In the genomic region with DNA sequence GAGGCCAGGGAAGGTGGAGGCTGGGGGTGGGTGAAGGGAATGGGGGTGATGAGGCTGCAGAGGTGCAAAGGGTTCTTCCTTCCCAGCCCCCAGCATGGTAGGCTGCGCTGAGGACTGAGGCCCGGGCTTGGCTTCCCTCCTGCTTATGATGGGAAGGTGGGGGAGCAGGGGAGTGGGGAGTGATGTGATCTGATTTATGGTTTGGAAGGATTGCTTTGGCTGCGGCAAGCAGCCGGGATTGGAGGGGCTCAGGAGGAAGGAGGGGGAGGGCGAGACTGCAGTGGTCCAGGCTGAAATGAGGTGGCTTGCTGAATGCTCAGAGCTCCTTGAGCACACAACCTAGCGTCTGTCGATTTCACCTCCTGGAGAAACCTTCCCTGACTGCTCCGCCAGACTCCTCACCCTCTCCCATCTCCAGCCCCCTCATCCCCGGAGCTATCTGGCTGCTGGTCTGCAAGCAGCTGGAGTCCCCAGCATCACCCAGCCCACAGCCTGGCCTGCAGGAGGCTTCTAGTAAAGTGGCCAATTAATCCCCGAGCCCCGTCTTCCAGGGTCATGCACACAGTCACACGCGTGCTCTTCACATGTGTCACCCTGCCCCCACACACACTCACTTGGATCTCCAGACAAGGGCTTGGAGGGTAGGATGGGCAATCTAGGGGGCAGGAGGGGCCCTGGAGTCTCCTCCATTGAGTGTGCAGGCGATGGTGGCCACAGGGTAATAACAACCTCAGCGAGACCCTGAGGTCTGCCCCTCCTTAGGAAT, we compare ENCODE assay signal across 10 cellular contexts. TPM values are rescaled to one million over a fixed set of nuclear protein-coding genes. Genes with fewer than 3 reads are reported as not detected.
DNase-seq lines count a peak whose midpoint lies in the region; ATAC-seq and TF ChIP-seq lines count a peak whose summit lies in the region.
"Had no signal": no experiment of that assay in that cellular context is flagged by ENCODE, and none has a peak within 500 bp of the region (broad histone marks: within the 10 kb centered on the region; RNA-seq: fewer than 3 reads in every experiment).

No MANE protein-coding gene starts in this region.

- H3K27me3 ChIP-seq in ACC112 (ENCODE audit: insufficient read depth, low read length) = no peaks in the 10 kb centered on the region

- no peaks in the 10 kb centered on the region for H3K36me3 ChIP-seq in ACC112 (ENCODE audit: insufficient read depth, low read length)
- H3K36me3 ChIP-seq: SJSA1 had no signal

- ATAC-seq in naive thymus-derived CD8-positive, alpha-beta T cell = no peak
- ATAC-seq in HG02938 (IDR thresholded peaks at IDR 0.05; ENCODE audit: unreplicated experiment) = no peak
- ATAC-seq in HG02610 (IDR thresholded peaks at IDR 0.05; ENCODE audit: unreplicated experiment) = no peak
- ATAC-seq in HG02588 (IDR thresholded peaks at IDR 0.05; ENCODE audit: unreplicated experiment) = no peak
- no peak for ATAC-seq in activated T-helper 17 cell treated with anti-CD3 and anti-CD28 coated beads, Interleukin-2, amount 50 U/mL, for 72 hours (replicated peaks)

- H3K27ac ChIP-seq in ACC112 (ENCODE audit: low read depth, low read length) = peak overlapping the region; percentile 29; the same call in 1 of the 2 replicates
- H3K27ac ChIP-seq: SJSA1 had no signal

- no peak overlapping the region for H2AFZ ChIP-seq in ACC112 (ENCODE audit: low read length, unreplicated experiment)

- H3K4me3 Mint-ChIP-seq in HFFc6 = peak overlapping the region; percentile 90
- peak overlapping the region in 7 of 10 donors; percentile 39 to 91 (median 67) for H3K4me3 Mint-ChIP-seq in naive thymus-derived CD8-positive, alpha-beta T cell
- no peak overlapping the region for H3K4me3 Mint-ChIP-seq in activated T-helper 17 cell treated with anti-CD3 and anti-CD28 coated beads, Interleukin-2, amount 50 U/mL, for 72 hours

- H3K79me2 ChIP-seq in ACC112 (ENCODE audit: control insufficient read depth, insufficient read depth, low read length, unreplicated experiment) = peaks cover 15% of the 10 kb centered on the region

- H3K4me1 Mint-ChIP-seq in HFFc6 (ENCODE audit: low read depth) = peaks cover 44% of the 10 kb centered on the region
- peaks cover 29 to 67% (median 53%) of the 10 kb centered on the region in 4 donors for H3K4me1 Mint-ChIP-seq in naive thymus-derived CD8-positive, alpha-beta T cell
- H3K4me1 Mint-ChIP-seq in activated T-helper 17 cell treated with anti-CD3 and anti-CD28 coated beads, Interleukin-2, amount 50 U/mL, for 72 hours = peaks cover 4% of the 10 kb centered on the region

- H3K27me3 Mint-ChIP-seq in HFFc6 (ENCODE audit: insufficient read depth) = peaks cover 1% of the 10 kb centered on the region; the same call in 1 of the 2 replicates
- H3K27me3 Mint-ChIP-seq in naive thymus-derived CD8-positive, alpha-beta T cell = peaks cover 4 to 25% (median 12%) of the 10 kb centered on the region in 5 donors
- peaks cover 50% of the 10 kb centered on the region for H3K27me3 Mint-ChIP-seq in activated T-helper 17 cell treated with anti-CD3 and anti-CD28 coated beads, Interleukin-2, amount 50 U/mL, for 72 hours

- TF ChIP-seq CTCF in HFFc6 (IDR thresholded peaks at IDR 0.05) = no peak

- H3K36me3 Mint-ChIP-seq in HFFc6 (ENCODE audit: low read depth) = peaks cover 6% of the 10 kb centered on the region; the same call in 1 of the 2 replicates
- peaks cover 0 to 6% (median 0%) of the 10 kb centered on the region in 3 donors for H3K36me3 Mint-ChIP-seq in naive thymus-derived CD8-positive, alpha-beta T cell
- H3K36me3 Mint-ChIP-seq in activated T-helper 17 cell treated with anti-CD3 and anti-CD28 coated beads, Interleukin-2, amount 50 U/mL, for 72 hours (ENCODE audit: low read depth) = peaks cover 9% of the 10 kb centered on the region

- H3K27ac Mint-ChIP-seq in HFFc6 = peak overlapping the region; percentile 90
- peak overlapping the region in 2 of 10 donors; percentile 85 to 91 for H3K27ac Mint-ChIP-seq in naive thymus-derived CD8-positive, alpha-beta T cell
- no peak overlapping the region for H3K27ac Mint-ChIP-seq in activated T-helper 17 cell treated with anti-CD3 and anti-CD28 coated beads, Interleukin-2, amount 50 U/mL, for 72 hours

- DNase-seq in HFFc6 (no peak), cerebellar cortex (ENCODE audit: low spot score) (peak; percentile 46)
- DNase-seq in naive thymus-derived CD8-positive, alpha-beta T cell = no peak
- DNase-seq: NCI-H2081 had no signal

- peaks cover 15% of the 10 kb centered on the region for H3K4me1 ChIP-seq in ACC112 (ENCODE audit: control insufficient read depth, insufficient read depth, low read length, unreplicated experiment)

- H3K4me3 ChIP-seq in ACC112 (ENCODE audit: low read depth, low read length) = peak overlapping the region; percentile 74
- H3K4me3 ChIP-seq: SJSA1 had no signal

- POLR2A ChIA-PET in naive thymus-derived CD8-positive, alpha-beta T cell (lab: Charles Lee) = interaction anchor here (1.0 kb wide), 1 partner anchor 365 kb away, joined by 3 read pairs; no protein-coding TSS in a partner anchor

- H3K9me3 Mint-ChIP-seq in HFFc6 = no peaks in the 10 kb centered on the region
- peaks cover 0 to 5% (median 0%) of the 10 kb centered on the region in 9 donors for H3K9me3 Mint-ChIP-seq in naive thymus-derived CD8-positive, alpha-beta T cell
- H3K9me3 Mint-ChIP-seq in activated T-helper 17 cell treated with anti-CD3 and anti-CD28 coated beads, Interleukin-2, amount 50 U/mL, for 72 hours = no peaks in the 10 kb centered on the region

RNA-seq across cellular contexts. Expression of a gene that starts 0.7 kb away (rescaled TPM):
- total RNA-seq in HFFc6 (2021; fragmentation: NEBNext Ultra II Directional; extraction: Animal tissue kit (Norgen Biotek cat#: 25700)) = 100 to 1,000 TPM; 140 to 182 (median 164) TPM
- total RNA-seq in naive thymus-derived CD8-positive, alpha-beta T cell = 10 to 100 TPM; 12.4 to 14.0 TPM
- polyA plus RNA-seq in naive thymus-derived CD8-positive, alpha-beta T cell = 10 to 100 TPM in 2 of 3 donors, 1 to 10 TPM in 1; 9.4 to 15.8 (median 11.1) TPM
- total RNA-seq in activated T-helper 17 cell treated with anti-CD3 and anti-CD28 coated beads, Interleukin-2, amount 50 U/mL, for 72 hours = under 1 TPM; 0.24 to 0.45 TPM

RNA-seq across cellular contexts. Expression of a gene that starts 2.8 kb away (rescaled TPM):
- 10 to 100 TPM in 4 of 6 experiments, 1 to 10 TPM in 2; 5.4 to 16.7 (median 14.7) TPM for total RNA-seq in HFFc6 (2021; fragmentation: NEBNext Ultra II Directional; extraction: Animal tissue kit (Norgen Biotek cat#: 25700))
- total RNA-seq in naive thymus-derived CD8-positive, alpha-beta T cell = under 1 TPM; 0.26 to 0.30 TPM
- polyA plus RNA-seq in naive thymus-derived CD8-positive, alpha-beta T cell = under 1 TPM in 2 of 3 donors, not detected in 1; 0.43 to 0.96 TPM
- not detected for total RNA-seq in activated T-helper 17 cell treated with anti-CD3 and anti-CD28 coated beads, Interleukin-2, amount 50 U/mL, for 72 hours
- total RNA-seq: SJSA1 had no signal

RNA-seq across cellular contexts. Expression of a gene that starts 47.8 kb away (rescaled TPM):
- not detected for total RNA-seq in HFFc6 (2021; fragmentation: NEBNext Ultra II Directional; extraction: Animal tissue kit (Norgen Biotek cat#: 25700))
- not detected for total RNA-seq in naive thymus-derived CD8-positive, alpha-beta T cell
- not detected for polyA plus RNA-seq in naive thymus-derived CD8-positive, alpha-beta T cell
- not detected for total RNA-seq in activated T-helper 17 cell treated with anti-CD3 and anti-CD28 coated beads, Interleukin-2, amount 50 U/mL, for 72 hours
- total RNA-seq: SJSA1 had no signal

Comparison
In these comparisons a context has a peak if more than half of its experiments do, and no peak if none do; other contexts are left out.
1. RNA of a gene that starts 0.7 kb away (total RNA-seq): 140 to 182 TPM in HFFc6; 12.4 to 14.0 TPM in naive thymus-derived CD8-positive, alpha-beta T cell and 0.24 to 0.45 TPM in activated T-helper 17 cell treated with anti-CD3 and anti-CD28 coated beads, Interleukin-2, amount 50 U/mL, for 72 hours; every median in the first group is over 4 times any median in the second.
2. RNA of a gene that starts 2.8 kb away (total RNA-seq): 5.4 to 16.7 TPM in HFFc6; 0.26 to 0.30 TPM in naive thymus-derived CD8-positive, alpha-beta T cell and not detected in activated T-helper 17 cell treated with anti-CD3 and anti-CD28 coated beads, Interleukin-2, amount 50 U/mL, for 72 hours; every median in the first group is over 4 times any median in the second.